In genomic region chr2:121260370-121261154, GRCh38 we compare ENCODE assay signal across 13 cellular contexts. TPM values are rescaled to one million over a fixed set of nuclear protein-coding genes. Genes with fewer than 3 reads are reported as not detected.
DNase-seq lines count a peak whose midpoint lies in the region; ATAC-seq and TF ChIP-seq lines count a peak whose summit lies in the region.
"Had no signal": no experiment of that assay in that cellular context is flagged by ENCODE, and none has a peak within 500 bp of the region (broad histone marks: within the 10 kb centered on the region; RNA-seq: fewer than 3 reads in every experiment).

No MANE protein-coding gene starts in this region.

- WGBS in transverse colon (ENCODE audit: low coverage in 1 of 2), 2 donors = 20 to 53% methylated on average over 1 to 11 of the region's 12 CpGs

- TF ChIP-seq POLR2A in transverse colon (IDR thresholded peaks at IDR 0.05) = peak; percentile 49

- no TSS peak for BruUV-seq in Calu3 (replicated peaks; lab: Mats Ljungman, UMichigan)

- no peak for TF ChIP-seq CTCF in right atrium auricular region (IDR thresholded peaks at IDR 0.05)
- no peak for TF ChIP-seq CTCF in transverse colon (IDR thresholded peaks at IDR 0.05)
- TF ChIP-seq CTCF in Calu3 (IDR thresholded peaks at IDR 0.05; ENCODE audit: unreplicated experiment) = no peak

- H3K36me3 ChIP-seq in right atrium auricular region (no peaks in the 10 kb centered on the region), transverse colon (no peaks in the 10 kb centered on the region)
- H3K36me3 ChIP-seq: esophagus muscularis mucosa had no signal

- intact Hi-C loops in Right ventricle myocardium superior (cut with DNase I) = no loop called here
- intact Hi-C loops in transverse colon (cut with DNase I; ENCODE audit: low total_unique reads) = no loop called here
- intact Hi-C loops in Calu3 (cut with micrococcal nuclease; ENCODE audit: unreplicated experiment) = no loop called here

- DNase-seq in Right ventricle myocardium superior = no peak
- DNase-seq in right atrium auricular region (ENCODE audit: low spot score) = no peak
- peak; percentile 42 for DNase-seq in NCI-H2227 (lab: John Stamatoyannopoulos, UW; ENCODE audit: unreplicated experiment)
- DNase-seq in islet precursor cell = peak; percentile 52
- peak; percentile 74 for DNase-seq in transverse colon
- no peak for DNase-seq in amygdala (lab: John Stamatoyannopoulos, UW)
- no peak for DNase-seq in hypothalamus (lab: John Stamatoyannopoulos, UW)
- no peak for DNase-seq in Calu3
- DNase-seq: activated T-cell treated with anti-CD3 and anti-CD28 coated beads for 4 hours, mammary epithelial cell, occipital lobe had no signal

- no peaks in the 10 kb centered on the region for H3K27me3 Mint-ChIP-seq in Calu3 (ENCODE audit: unreplicated experiment)

- peaks cover 65% of the 10 kb centered on the region for H3K4me1 Mint-ChIP-seq in Calu3 (ENCODE audit: low read depth, unreplicated experiment)

- no peaks in the 10 kb centered on the region for H3K4me1 ChIP-seq in right atrium auricular region
- H3K4me1 ChIP-seq in transverse colon = peaks cover 4 to 54% (median 31%) of the 10 kb centered on the region in 4 donors
- H3K4me1 ChIP-seq: esophagus muscularis mucosa had no signal

- peak; percentile 67 for ATAC-seq in Right ventricle myocardium superior (ENCODE audit: poor library complexity)
- ATAC-seq: K562 had no signal

- no peak overlapping the region for H3K4me3 Mint-ChIP-seq in Calu3 (ENCODE audit: low read depth, unreplicated experiment)

- in situ Hi-C loops in transverse colon (cut with MboI; ENCODE audit: low pct_ligation_motif_present in 1 of 4, low pct_unique_long_range_greater_than_20kb in 1 of 4, low sequenced_read_pairs in 3 of 4) = no loop called here

- H3K27ac ChIP-seq in right atrium auricular region = no peak overlapping the region
- H3K27ac ChIP-seq in transverse colon = peak overlapping the region; percentile 67 to 74 (median 70)
- H3K27ac ChIP-seq: esophagus muscularis mucosa had no signal

- H3K27me3 ChIP-seq in right atrium auricular region (no peaks in the 10 kb centered on the region), transverse colon (no peaks in the 10 kb centered on the region)
- H3K27me3 ChIP-seq: esophagus muscularis mucosa had no signal

- no peak overlapping the region for H3K27ac Mint-ChIP-seq in Calu3 (ENCODE audit: unreplicated experiment)

- peak; percentile 96 for TF ChIP-seq EP300 in transverse colon (IDR thresholded peaks at IDR 0.05; ENCODE audit: low read depth)

- H3K9me3 Mint-ChIP-seq in Calu3 (ENCODE audit: low read depth, unreplicated experiment) = no peaks in the 10 kb centered on the region

- CTCF ChIA-PET in Calu3 (lab: Charles Lee) = no interaction called here

- H3K4me3 ChIP-seq in right atrium auricular region = no peak overlapping the region
- H3K4me3 ChIP-seq in transverse colon = no peak overlapping the region
- H3K4me3 ChIP-seq: esophagus muscularis mucosa, K562 had no signal

- H3K9me3 ChIP-seq in right atrium auricular region = no peaks in the 10 kb centered on the region
- no peaks in the 10 kb centered on the region for H3K9me3 ChIP-seq in transverse colon
- H3K9me3 ChIP-seq: esophagus muscularis mucosa had no signal

- H3K36me3 Mint-ChIP-seq in Calu3 (ENCODE audit: insufficient read depth, unreplicated experiment) = peaks cover 7% of the 10 kb centered on the region

RNA-seq across cellular contexts. Expression of gene TFCP2L1, which starts 24.4 kb away (rescaled TPM):
- total RNA-seq in Right ventricle myocardium superior (0.19 TPM), right atrium auricular region (under 1 TPM; 0.28 to 0.44 TPM), transverse colon (100 to 1,000 TPM in 3 of 4 donors, 10 to 100 TPM in 1; 52.7 to 167 (median 146) TPM), Calu3 (2022) (21.1 and 29.8 TPM in 2 replicates)

Comparison
In these comparisons a context has a peak if more than half of its experiments do, and no peak if none do; other contexts are left out.
1. DNase-seq: peak in NCI-H2227 (single experiment), islet precursor cell (single experiment) and transverse colon (single experiment); none in Right ventricle myocardium superior (single experiment), right atrium auricular region (single experiment), amygdala (0 of 56), hypothalamus (0 of 51) and Calu3 (single experiment).
2. H3K27ac ChIP-seq: peak in transverse colon (4 of 4); none in right atrium auricular region (0 of 2).
3. RNA of gene TFCP2L1, which starts 24.4 kb away (total RNA-seq): 52.7 to 167 TPM in transverse colon and 21.1 to 29.8 TPM in Calu3; 0.28 to 0.44 TPM in right atrium auricular region and 0.19 TPM in Right ventricle myocardium superior (single experiment); every median in the first group is over 10 times any median in the second.